Comparison of ENCODE assay signal across 1 cellular context in the genomic region with DNA sequence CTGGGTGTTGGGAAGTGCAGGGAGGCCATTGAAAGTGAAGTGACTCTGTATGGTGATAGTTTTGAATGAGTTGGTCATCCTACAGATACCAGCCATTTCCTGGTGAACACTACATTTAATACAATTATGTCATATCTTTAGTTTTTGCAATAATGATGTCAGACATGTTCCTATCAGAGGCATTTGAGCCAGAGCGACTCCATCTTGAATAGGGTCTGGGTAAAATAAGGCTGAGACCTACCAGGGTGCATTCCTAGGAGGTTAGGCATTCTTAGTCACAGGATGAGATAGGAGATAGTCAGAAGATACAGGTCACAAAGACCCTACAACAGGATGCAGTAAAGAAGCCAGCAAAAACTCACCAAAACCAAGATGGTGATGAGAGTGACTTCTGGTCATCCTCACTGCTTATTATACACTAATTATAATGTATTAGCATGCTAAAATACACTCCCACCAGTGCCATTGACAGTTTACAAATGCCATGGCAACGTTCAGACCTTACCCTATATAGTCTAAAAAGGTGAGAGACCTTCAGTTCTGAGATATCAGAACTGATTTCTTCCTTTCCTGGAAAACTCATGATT.
TF ChIP-seq lines count a peak whose summit lies in the region.

No MANE protein-coding gene starts in this region.

TF ChIP-seq in GM12878, 131 proteins besides CTCF, POLR2A, EP300 and RAD21 (continues in another document):
- TF ChIP-seq PAX8 (IDR thresholded peaks at IDR 0.05) = no peak
- no peak for TF ChIP-seq BMI1 (IDR thresholded peaks at IDR 0.05; ENCODE audit: borderline replicate concordance)
- TF ChIP-seq, protein P1, sequence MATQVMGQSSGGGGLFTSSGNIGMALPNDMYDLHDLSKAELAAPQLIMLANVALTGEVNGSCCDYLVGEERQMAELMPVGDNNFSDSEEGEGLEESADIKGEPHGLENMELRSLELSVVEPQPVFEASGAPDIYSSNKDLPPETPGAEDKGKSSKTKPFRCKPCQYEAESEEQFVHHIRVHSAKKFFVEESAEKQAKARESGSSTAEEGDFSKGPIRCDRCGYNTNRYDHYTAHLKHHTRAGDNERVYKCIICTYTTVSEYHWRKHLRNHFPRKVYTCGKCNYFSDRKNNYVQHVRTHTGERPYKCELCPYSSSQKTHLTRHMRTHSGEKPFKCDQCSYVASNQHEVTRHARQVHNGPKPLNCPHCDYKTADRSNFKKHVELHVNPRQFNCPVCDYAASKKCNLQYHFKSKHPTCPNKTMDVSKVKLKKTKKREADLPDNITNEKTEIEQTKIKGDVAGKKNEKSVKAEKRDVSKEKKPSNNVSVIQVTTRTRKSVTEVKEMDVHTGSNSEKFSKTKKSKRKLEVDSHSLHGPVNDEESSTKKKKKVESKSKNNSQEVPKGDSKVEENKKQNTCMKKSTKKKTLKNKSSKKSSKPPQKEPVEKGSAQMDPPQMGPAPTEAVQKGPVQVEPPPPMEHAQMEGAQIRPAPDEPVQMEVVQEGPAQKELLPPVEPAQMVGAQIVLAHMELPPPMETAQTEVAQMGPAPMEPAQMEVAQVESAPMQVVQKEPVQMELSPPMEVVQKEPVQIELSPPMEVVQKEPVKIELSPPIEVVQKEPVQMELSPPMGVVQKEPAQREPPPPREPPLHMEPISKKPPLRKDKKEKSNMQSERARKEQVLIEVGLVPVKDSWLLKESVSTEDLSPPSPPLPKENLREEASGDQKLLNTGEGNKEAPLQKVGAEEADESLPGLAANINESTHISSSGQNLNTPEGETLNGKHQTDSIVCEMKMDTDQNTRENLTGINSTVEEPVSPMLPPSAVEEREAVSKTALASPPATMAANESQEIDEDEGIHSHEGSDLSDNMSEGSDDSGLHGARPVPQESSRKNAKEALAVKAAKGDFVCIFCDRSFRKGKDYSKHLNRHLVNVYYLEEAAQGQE (IDR thresholded peaks at IDR 0.05; ENCODE audit: low read depth, low read length) = no peak
- TF ChIP-seq ZSCAN29 (IDR thresholded peaks at IDR 0.05) = no peak
- TF ChIP-seq, protein P2, sequence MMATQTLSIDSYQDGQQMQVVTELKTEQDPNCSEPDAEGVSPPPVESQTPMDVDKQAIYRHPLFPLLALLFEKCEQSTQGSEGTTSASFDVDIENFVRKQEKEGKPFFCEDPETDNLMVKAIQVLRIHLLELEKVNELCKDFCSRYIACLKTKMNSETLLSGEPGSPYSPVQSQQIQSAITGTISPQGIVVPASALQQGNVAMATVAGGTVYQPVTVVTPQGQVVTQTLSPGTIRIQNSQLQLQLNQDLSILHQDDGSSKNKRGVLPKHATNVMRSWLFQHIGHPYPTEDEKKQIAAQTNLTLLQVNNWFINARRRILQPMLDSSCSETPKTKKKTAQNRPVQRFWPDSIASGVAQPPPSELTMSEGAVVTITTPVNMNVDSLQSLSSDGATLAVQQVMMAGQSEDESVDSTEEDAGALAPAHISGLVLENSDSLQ (IDR thresholded peaks at IDR 0.05) = no peak
- TF ChIP-seq NBN (IDR thresholded peaks at IDR 0.05) = no peak
- no peak for TF ChIP-seq POLR2AphosphoS2 (IDR thresholded peaks at IDR 0.05; ENCODE audit: low read depth, low read length)
- no peak for TF ChIP-seq KDM1A (IDR thresholded peaks at IDR 0.05; ENCODE audit: borderline replicate concordance)
- no peak for TF ChIP-seq EED (IDR thresholded peaks at IDR 0.05; ENCODE audit: low read depth)
- no peak for TF ChIP-seq CHD4 (IDR thresholded peaks at IDR 0.05)
- TF ChIP-seq WRNIP1 (IDR thresholded peaks at IDR 0.05; ENCODE audit: borderline replicate concordance, low read depth, low read length) = no peak
- TF ChIP-seq TARDBP (IDR thresholded peaks at IDR 0.05; ENCODE audit: borderline replicate concordance) = no peak
- no peak for TF ChIP-seq MEF2B (IDR thresholded peaks at IDR 0.05; ENCODE audit: partially characterized antibody, poor library complexity, severe bottlenecking)
- TF ChIP-seq, protein P3, sequence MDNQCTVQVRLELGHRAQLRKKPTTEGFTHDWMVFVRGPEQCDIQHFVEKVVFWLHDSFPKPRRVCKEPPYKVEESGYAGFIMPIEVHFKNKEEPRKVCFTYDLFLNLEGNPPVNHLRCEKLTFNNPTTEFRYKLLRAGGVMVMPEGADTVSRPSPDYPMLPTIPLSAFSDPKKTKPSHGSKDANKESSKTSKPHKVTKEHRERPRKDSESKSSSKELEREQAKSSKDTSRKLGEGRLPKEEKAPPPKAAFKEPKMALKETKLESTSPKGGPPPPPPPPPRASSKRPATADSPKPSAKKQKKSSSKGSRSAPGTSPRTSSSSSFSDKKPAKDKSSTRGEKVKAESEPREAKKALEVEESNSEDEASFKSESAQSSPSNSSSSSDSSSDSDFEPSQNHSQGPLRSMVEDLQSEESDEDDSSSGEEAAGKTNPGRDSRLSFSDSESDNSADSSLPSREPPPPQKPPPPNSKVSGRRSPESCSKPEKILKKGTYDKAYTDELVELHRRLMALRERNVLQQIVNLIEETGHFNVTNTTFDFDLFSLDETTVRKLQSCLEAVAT (IDR thresholded peaks at IDR 0.05) = 0 out of 2 replicates have a peak, but pooled peaks have one; percentile 22
- TF ChIP-seq, protein P4, sequence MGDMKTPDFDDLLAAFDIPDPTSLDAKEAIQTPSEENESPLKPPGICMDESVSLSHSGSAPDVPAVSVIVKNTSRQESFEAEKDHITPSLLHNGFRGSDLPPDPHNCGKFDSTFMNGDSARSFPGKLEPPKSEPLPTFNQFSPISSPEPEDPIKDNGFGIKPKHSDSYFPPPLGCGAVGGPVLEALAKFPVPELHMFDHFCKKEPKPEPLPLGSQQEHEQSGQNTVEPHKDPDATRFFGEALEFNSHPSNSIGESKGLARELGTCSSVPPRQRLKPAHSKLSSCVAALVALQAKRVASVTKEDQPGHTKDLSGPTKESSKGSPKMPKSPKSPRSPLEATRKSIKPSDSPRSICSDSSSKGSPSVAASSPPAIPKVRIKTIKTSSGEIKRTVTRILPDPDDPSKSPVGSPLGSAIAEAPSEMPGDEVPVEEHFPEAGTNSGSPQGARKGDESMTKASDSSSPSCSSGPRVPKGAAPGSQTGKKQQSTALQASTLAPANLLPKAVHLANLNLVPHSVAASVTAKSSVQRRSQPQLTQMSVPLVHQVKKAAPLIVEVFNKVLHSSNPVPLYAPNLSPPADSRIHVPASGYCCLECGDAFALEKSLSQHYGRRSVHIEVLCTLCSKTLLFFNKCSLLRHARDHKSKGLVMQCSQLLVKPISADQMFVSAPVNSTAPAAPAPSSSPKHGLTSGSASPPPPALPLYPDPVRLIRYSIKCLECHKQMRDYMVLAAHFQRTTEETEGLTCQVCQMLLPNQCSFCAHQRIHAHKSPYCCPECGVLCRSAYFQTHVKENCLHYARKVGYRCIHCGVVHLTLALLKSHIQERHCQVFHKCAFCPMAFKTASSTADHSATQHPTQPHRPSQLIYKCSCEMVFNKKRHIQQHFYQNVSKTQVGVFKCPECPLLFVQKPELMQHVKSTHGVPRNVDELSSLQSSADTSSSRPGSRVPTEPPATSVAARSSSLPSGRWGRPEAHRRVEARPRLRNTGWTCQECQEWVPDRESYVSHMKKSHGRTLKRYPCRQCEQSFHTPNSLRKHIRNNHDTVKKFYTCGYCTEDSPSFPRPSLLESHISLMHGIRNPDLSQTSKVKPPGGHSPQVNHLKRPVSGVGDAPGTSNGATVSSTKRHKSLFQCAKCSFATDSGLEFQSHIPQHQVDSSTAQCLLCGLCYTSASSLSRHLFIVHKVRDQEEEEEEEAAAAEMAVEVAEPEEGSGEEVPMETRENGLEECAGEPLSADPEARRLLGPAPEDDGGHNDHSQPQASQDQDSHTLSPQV (IDR thresholded peaks at IDR 0.05) = peak; percentile 93
- TF ChIP-seq ESRRA (IDR thresholded peaks at IDR 0.05; ENCODE audit: low read length) = no peak
- TF ChIP-seq, protein P5, sequence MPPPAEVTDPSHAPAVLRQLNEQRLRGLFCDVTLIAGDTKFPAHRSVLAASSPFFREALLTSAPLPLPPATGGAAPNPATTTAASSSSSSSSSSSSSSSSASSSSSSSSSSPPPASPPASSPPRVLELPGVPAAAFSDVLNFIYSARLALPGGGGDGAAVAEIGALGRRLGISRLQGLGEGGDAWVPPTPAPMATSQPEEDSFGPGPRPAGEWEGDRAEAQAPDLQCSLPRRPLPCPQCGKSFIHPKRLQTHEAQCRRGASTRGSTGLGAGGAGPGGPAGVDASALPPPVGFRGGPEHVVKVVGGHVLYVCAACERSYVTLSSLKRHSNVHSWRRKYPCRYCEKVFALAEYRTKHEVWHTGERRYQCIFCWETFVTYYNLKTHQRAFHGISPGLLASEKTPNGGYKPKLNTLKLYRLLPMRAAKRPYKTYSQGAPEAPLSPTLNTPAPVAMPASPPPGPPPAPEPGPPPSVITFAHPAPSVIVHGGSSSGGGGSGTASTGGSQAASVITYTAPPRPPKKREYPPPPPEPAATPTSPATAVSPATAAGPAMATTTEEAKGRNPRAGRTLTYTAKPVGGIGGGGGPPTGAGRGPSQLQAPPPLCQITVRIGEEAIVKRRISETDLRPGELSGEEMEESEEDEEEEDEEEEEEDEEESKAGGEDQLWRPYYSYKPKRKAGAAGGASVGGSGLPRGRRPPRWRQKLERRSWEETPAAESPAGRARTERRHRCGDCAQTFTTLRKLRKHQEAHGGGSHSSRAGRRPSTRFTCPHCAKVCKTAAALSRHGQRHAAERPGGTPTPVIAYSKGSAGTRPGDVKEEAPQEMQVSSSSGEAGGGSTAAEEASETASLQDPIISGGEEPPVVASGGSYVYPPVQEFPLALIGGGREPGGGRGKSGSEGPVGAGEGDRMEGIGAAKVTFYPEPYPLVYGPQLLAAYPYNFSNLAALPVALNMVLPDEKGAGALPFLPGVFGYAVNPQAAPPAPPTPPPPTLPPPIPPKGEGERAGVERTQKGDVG (CRISPR knock-in tag; IDR thresholded peaks at IDR 0.05) = no peak
- no peak for TF ChIP-seq SP1 (IDR thresholded peaks at IDR 0.05; ENCODE audit: low read depth, low read length)
- TF ChIP-seq KLF5 (IDR thresholded peaks at IDR 0.05; ENCODE audit: partially characterized antibody) = no peak
- no peak for TF ChIP-seq HDAC2 (IDR thresholded peaks at IDR 0.05)
- no peak for TF ChIP-seq MEF2A (IDR thresholded peaks at IDR 0.05; ENCODE audit: insufficient read depth, low read depth, low read length)
- TF ChIP-seq FOXM1 (IDR thresholded peaks at IDR 0.05; ENCODE audit: low read depth, low read length) = no peak
- TF ChIP-seq KAT2A (conservative IDR thresholded peaks at IDR 0.05; ENCODE audit: control insufficient read depth, low read depth, low read length) = no peak
- TF ChIP-seq GATAD2B (conservative IDR thresholded peaks at IDR 0.05; ENCODE audit: low read depth) = no peak
- TF ChIP-seq MYB (IDR thresholded peaks at IDR 0.05; ENCODE audit: borderline replicate concordance, low read depth, low read length) = no peak
- TF ChIP-seq IKZF1 (conservative IDR thresholded peaks at IDR 0.05) = no peak
- no peak for TF ChIP-seq STAT3 (IDR thresholded peaks at IDR 0.05; ENCODE audit: low read depth, low read length)
- peak; percentile 65 for TF ChIP-seq ATF7 (IDR thresholded peaks at IDR 0.05; ENCODE audit: low read depth)
- TF ChIP-seq BHLHE40 (IDR thresholded peaks at IDR 0.05; ENCODE audit: borderline replicate concordance in 1 of 2, low read depth in 2 of 2, low read length in 1 of 2) = no peak
- no peak for TF ChIP-seq SUPT20H (IDR thresholded peaks at IDR 0.05; ENCODE audit: borderline replicate concordance, control insufficient read depth, low read depth, low read length)
- no peak for TF ChIP-seq NR2C2 (IDR thresholded peaks at IDR 0.05; ENCODE audit: borderline replicate concordance, control insufficient read depth, insufficient read length, low read depth)
- no peak for TF ChIP-seq FOXK2 (IDR thresholded peaks at IDR 0.05)
- TF ChIP-seq YY1 (IDR thresholded peaks at IDR 0.05; ENCODE audit: low read depth, low read length) = 0 out of 2 replicates have a peak, but pooled peaks have one; percentile 49
- TF ChIP-seq, protein P6, sequence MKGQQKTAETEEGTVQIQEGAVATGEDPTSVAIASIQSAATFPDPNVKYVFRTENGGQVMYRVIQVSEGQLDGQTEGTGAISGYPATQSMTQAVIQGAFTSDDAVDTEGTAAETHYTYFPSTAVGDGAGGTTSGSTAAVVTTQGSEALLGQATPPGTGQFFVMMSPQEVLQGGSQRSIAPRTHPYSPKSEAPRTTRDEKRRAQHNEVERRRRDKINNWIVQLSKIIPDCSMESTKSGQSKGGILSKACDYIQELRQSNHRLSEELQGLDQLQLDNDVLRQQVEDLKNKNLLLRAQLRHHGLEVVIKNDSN (IDR thresholded peaks at IDR 0.05; ENCODE audit: borderline replicate concordance, extremely low read length, insufficient read depth, low read depth, low read length) = no peak
- TF ChIP-seq, protein P7, sequence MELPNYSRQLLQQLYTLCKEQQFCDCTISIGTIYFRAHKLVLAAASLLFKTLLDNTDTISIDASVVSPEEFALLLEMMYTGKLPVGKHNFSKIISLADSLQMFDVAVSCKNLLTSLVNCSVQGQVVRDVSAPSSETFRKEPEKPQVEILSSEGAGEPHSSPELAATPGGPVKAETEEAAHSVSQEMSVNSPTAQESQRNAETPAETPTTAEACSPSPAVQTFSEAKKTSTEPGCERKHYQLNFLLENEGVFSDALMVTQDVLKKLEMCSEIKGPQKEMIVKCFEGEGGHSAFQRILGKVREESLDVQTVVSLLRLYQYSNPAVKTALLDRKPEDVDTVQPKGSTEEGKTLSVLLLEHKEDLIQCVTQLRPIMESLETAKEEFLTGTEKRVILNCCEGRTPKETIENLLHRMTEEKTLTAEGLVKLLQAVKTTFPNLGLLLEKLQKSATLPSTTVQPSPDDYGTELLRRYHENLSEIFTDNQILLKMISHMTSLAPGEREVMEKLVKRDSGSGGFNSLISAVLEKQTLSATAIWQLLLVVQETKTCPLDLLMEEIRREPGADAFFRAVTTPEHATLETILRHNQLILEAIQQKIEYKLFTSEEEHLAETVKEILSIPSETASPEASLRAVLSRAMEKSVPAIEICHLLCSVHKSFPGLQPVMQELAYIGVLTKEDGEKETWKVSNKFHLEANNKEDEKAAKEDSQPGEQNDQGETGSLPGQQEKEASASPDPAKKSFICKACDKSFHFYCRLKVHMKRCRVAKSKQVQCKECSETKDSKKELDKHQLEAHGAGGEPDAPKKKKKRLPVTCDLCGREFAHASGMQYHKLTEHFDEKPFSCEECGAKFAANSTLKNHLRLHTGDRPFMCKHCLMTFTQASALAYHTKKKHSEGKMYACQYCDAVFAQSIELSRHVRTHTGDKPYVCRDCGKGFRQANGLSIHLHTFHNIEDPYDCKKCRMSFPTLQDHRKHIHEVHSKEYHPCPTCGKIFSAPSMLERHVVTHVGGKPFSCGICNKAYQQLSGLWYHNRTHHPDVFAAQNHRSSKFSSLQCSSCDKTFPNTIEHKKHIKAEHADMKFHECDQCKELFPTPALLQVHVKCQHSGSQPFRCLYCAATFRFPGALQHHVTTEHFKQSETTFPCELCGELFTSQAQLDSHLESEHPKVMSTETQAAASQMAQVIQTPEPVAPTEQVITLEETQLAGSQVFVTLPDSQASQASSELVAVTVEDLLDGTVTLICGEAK (IDR thresholded peaks at IDR 0.05; ENCODE audit: borderline replicate concordance) = no peak
